Comparison of ENCODE assay signal across 8 cellular contexts in the genomic region with DNA sequence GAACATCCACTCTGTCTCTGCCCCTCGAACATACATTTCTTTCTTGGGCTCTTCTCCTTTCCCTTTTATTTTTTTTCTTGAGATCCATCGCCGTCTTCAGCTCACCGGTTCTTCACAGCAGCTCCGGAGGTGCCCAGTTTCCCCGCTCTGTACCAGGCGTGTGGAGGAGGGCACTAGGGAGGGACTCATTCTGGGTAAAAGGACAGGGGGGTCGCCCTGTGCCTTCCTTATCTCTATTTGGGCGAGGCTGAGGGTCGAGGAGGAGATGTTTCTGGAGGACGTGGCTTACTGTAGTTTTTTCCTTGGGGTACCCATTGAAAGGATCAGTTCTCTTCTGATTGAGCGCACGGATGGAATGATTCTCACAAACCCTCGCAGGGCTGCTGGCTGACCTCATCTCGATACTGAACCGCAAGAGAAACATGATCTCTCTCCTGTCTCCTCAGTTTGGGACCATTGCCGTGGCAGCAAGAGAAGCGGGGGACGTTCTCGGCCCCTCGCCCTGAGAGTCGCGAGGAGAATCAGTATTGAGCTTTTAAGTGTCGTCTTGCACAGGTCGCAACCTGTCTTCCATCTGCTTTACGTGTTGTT. TPM values are rescaled to one million over a fixed set of nuclear protein-coding genes. Genes with fewer than 3 reads are reported as not detected.
DNase-seq lines count a peak whose midpoint lies in the region; ATAC-seq lines count a peak whose summit lies in the region.

No MANE protein-coding gene starts in this region.

- WGBS in esophagus, 2 donors: 0 to 1% methylated on average over 26 of the region's 26 CpGs

- no peaks in the 10 kb centered on the region for H3K36me3 ChIP-seq in esophagus (ENCODE audit: control insufficient read depth in 2 of 2, insufficient read depth in 2 of 2, low read length in 1 of 2)

- H3K9me3 Mint-ChIP-seq in natural killer cell treated with Interleukin-12 subunit alpha and Interleukin-12 subunit beta and Interleukin-15 and Interleukin-18, amount 100 ng/mL, for 72 hours: peaks cover 3% of the 10 kb centered on the region

- peak overlapping the region; percentile 94 to 96 for H3K27ac Mint-ChIP-seq in natural killer cell treated with Interleukin-12 subunit alpha and Interleukin-12 subunit beta and Interleukin-15 and Interleukin-18, amount 100 ng/mL, for 72 hours

- H3K4me1 Mint-ChIP-seq in natural killer cell treated with Interleukin-12 subunit alpha and Interleukin-12 subunit beta and Interleukin-15 and Interleukin-18, amount 100 ng/mL, for 72 hours (ENCODE audit: low read depth in 2 of 2): peaks cover 24 to 36% of the 10 kb centered on the region in 2 donors

- no peaks in the 10 kb centered on the region for H3K4me1 ChIP-seq in esophagus (ENCODE audit: control insufficient read depth in 2 of 2, insufficient read depth in 2 of 2, low read length in 1 of 2)

- peak overlapping the region; percentile 61 to 81 for H3K4me3 ChIP-seq in esophagus (ENCODE audit: low read depth in 1 of 2, low read length in 2 of 2)

- no peaks in the 10 kb centered on the region for H3K27me3 ChIP-seq in esophagus (ENCODE audit: control insufficient read depth in 1 of 2, insufficient read depth in 2 of 2, low read length in 2 of 2)

- H3K9me3 ChIP-seq in esophagus (ENCODE audit: control insufficient read depth in 2 of 2, insufficient read depth in 1 of 2, low read depth in 1 of 2, low read length in 1 of 2): no peaks in the 10 kb centered on the region

- peak overlapping the region; percentile 87 to 90 for H3K27ac ChIP-seq in esophagus (ENCODE audit: low read depth in 2 of 2, low read length in 1 of 2)

- peak; percentile 2 for ATAC-seq in HG03139 (IDR thresholded peaks at IDR 0.05; ENCODE audit: unreplicated experiment)
- ATAC-seq in natural killer cell treated with Interleukin-12 subunit alpha and Interleukin-12 subunit beta and Interleukin-15 and Interleukin-18, amount 100 ng/mL, for 72 hours: peak; percentile 0 to 3

- H3K36me3 Mint-ChIP-seq in natural killer cell treated with Interleukin-12 subunit alpha and Interleukin-12 subunit beta and Interleukin-15 and Interleukin-18, amount 100 ng/mL, for 72 hours: peaks cover 10% of the 10 kb centered on the region

- peak overlapping the region; percentile 96 for H3K4me3 Mint-ChIP-seq in natural killer cell treated with Interleukin-12 subunit alpha and Interleukin-12 subunit beta and Interleukin-15 and Interleukin-18, amount 100 ng/mL, for 72 hours

- H3K27me3 Mint-ChIP-seq in natural killer cell treated with Interleukin-12 subunit alpha and Interleukin-12 subunit beta and Interleukin-15 and Interleukin-18, amount 100 ng/mL, for 72 hours: no peaks in the 10 kb centered on the region

- DNase-seq in stimulated activated CD4-positive, alpha-beta T cell treated with anti-CD3 and anti-CD28 coated beads, Interleukin-12 subunit alpha, Interleukin-12 subunit beta, amount 100 ng/mL, for 48 hours (ENCODE audit: low read depth in 2 of 3, low spot score in 1 of 3): peak in 2 of 3 donors; percentile 8 to 25
- no peak for DNase-seq in stimulated activated CD4-positive, alpha-beta T cell treated with anti-CD3 and anti-CD28 coated beads, Interleukin-4, amount 100 ng/mL, for 24 hours
- peak; percentile 54 for DNase-seq in UCSD-AML1 (lab: John Stamatoyannopoulos, UW; ENCODE audit: unreplicated experiment)
- no peak for DNase-seq in natural killer cell treated with Interleukin-12 subunit alpha and Interleukin-12 subunit beta and Interleukin-15 and Interleukin-18, amount 100 ng/mL, for 72 hours (ENCODE audit: low spot score)
- DNase-seq in GM19238 (ENCODE audit: insufficient read length, low spot score): no peak
- DNase-seq in NCI-H446 treated with DMSO at 0.1 percent for 48 hours (lab: John Stamatoyannopoulos, UW): no peak

RNA-seq across cellular contexts. Expression of a gene that starts 0.4 kb away (rescaled TPM):
- 1 to 10 TPM; 2.8 to 3.0 TPM for polyA plus RNA-seq in esophagus
- total RNA-seq in natural killer cell treated with Interleukin-12 subunit alpha and Interleukin-12 subunit beta and Interleukin-15 and Interleukin-18, amount 100 ng/mL, for 72 hours: 10 to 100 TPM; 20.7 TPM

RNA-seq across cellular contexts. Expression of a gene that starts 0.9 kb away (rescaled TPM):
- 1 to 10 TPM; 7.2 TPM for polyA plus RNA-seq in esophagus
- total RNA-seq in natural killer cell treated with Interleukin-12 subunit alpha and Interleukin-12 subunit beta and Interleukin-15 and Interleukin-18, amount 100 ng/mL, for 72 hours: 10 to 100 TPM in 1 of 2 donors, 1 to 10 TPM in 1; 5.5 to 11.4 TPM

Comparison
In these comparisons a context has a peak if more than half of its experiments do, and no peak if none do; other contexts are left out.
1. DNase-seq: peak in stimulated activated CD4-positive, alpha-beta T cell treated with anti-CD3 and anti-CD28 coated beads, Interleukin-12 subunit alpha, Interleukin-12 subunit beta, amount 100 ng/mL, for 48 hours (2 of 3) and UCSD-AML1 (single experiment); none in stimulated activated CD4-positive, alpha-beta T cell treated with anti-CD3 and anti-CD28 coated beads, Interleukin-4, amount 100 ng/mL, for 24 hours (single experiment), natural killer cell treated with Interleukin-12 subunit alpha and Interleukin-12 subunit beta and Interleukin-15 and Interleukin-18, amount 100 ng/mL, for 72 hours (single experiment), GM19238 (single experiment) and NCI-H446 treated with DMSO at 0.1 percent for 48 hours (single experiment).